22 cellular contexts compared by ENCODE assay signal in the genomic region with DNA sequence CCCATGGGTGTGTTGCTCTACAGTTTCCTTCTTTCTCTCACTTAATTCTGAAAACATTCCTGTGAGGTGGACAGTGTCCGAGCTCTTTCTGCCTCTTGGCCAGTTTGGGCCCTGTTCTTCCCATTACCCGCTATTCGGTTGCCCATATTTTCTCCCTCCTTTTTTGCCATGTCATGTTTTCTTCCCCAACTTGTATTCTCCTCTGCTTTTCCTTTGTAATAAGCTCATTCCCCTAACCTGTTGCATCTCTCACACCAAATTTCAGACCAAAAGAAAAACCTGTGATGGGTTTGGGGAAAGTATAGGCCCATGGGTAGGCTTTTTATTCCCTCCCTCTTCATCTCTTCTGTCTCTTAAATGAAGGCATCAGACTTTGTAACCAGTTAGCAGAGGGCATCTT.
"Had no signal": no experiment of that assay in that cellular context is flagged by ENCODE, and none has a peak within 500 bp of the region (broad histone marks: within the 10 kb centered on the region; RNA-seq: fewer than 3 reads in every experiment).

No MANE protein-coding gene starts in this region.

- H3K4me3 ChIP-seq: colonic mucosa, lung, vagina had no signal

- ATAC-seq: activated CD4-positive, CD25-positive, alpha-beta regulatory T cell treated with anti-CD3 and anti-CD28 coated beads, Interleukin-2, amount 50 U/mL, for 24 hours; left lobe of liver; stimulated activated naive CD8-positive, alpha-beta T cell treated with anti-CD3 and anti-CD28 coated beads, Interleukin-15, amount 100 ng/mL, for 72 hours had no signal

- H3K27me3 Mint-ChIP-seq: activated CD4-positive, alpha-beta T cell treated with anti-CD3 and anti-CD28 coated beads, Interleukin-2, amount 10 ng/mL, durations not matched to agents 7 days and 5 days; brain; stimulated activated naive CD8-positive, alpha-beta T cell treated with anti-CD3 and anti-CD28 coated beads, Interleukin-15, amount 100 ng/mL, for 72 hours had no signal

- H3K27ac ChIP-seq: colonic mucosa, vagina had no signal

- H3K9me3 ChIP-seq: colonic mucosa, vagina had no signal

- H3K4me1 ChIP-seq: colonic mucosa had no signal

- H3K4me3 Mint-ChIP-seq: activated CD4-positive, alpha-beta T cell treated with anti-CD3 and anti-CD28 coated beads, Interleukin-2, amount 10 ng/mL, durations not matched to agents 7 days and 5 days; brain; endodermal cell; stimulated activated naive CD8-positive, alpha-beta T cell treated with anti-CD3 and anti-CD28 coated beads, Interleukin-15, amount 100 ng/mL, for 72 hours had no signal

- H3K9me3 Mint-ChIP-seq: activated CD4-positive, alpha-beta T cell treated with anti-CD3 and anti-CD28 coated beads, Interleukin-2, amount 10 ng/mL, durations not matched to agents 7 days and 5 days; brain; stimulated activated naive CD8-positive, alpha-beta T cell treated with anti-CD3 and anti-CD28 coated beads, Interleukin-15, amount 100 ng/mL, for 72 hours had no signal

- H3K36me3 ChIP-seq: colonic mucosa had no signal

- FAIRE-seq: keratinocyte had no signal

- H3K27ac Mint-ChIP-seq: activated CD4-positive, alpha-beta T cell treated with anti-CD3 and anti-CD28 coated beads, Interleukin-2, amount 10 ng/mL, durations not matched to agents 7 days and 5 days; brain; endodermal cell had no signal

- DNase-seq: activated CD4-positive, alpha-beta T cell treated with anti-CD3 and anti-CD28 coated beads, Interleukin-2, amount 10 ng/mL, durations not matched to agents 7 days and 5 days; activated CD8-positive, alpha-beta memory T cell treated with anti-CD3 and anti-CD28 coated beads for 24 hours; activated CD8-positive, alpha-beta memory T cell treated with anti-CD3 and anti-CD28 coated beads, Interleukin-2, amount 50 U/mL, for 48 hours; activated gamma-delta T cell treated with Interleukin-2 at 50 U/mL for 16 hours; central memory CD4-positive, alpha-beta T cell; colonic mucosa; endodermal cell; foreskin melanocyte; head of caudate nucleus; midbrain; stimulated activated CD4-positive, alpha-beta T cell treated with anti-CD3 and anti-CD28 coated beads, Interleukin-12 subunit alpha, Interleukin-12 subunit beta, amount 100 ng/mL, for 4 hours; stimulated activated CD4-positive, alpha-beta T cell treated with anti-CD3 and anti-CD28 coated beads, Interleukin-2, amount 100 ng/mL, for 24 hours; stimulated activated naive CD8-positive, alpha-beta T cell treated with anti-CD3 and anti-CD28 coated beads, Interleukin-15, amount 100 ng/mL, for 72 hours; T-helper 1 cell; T-helper 9 cell; trophoblast cell had no signal
